Comparison of ENCODE assay signal across 20 cellular contexts in genomic region chr5:57466544-57466943, GRCh38. TPM values are rescaled to one million over a fixed set of nuclear protein-coding genes. Genes with fewer than 3 reads are reported as not detected.
DNase-seq lines count a peak whose midpoint lies in the region; ATAC-seq and TF ChIP-seq lines count a peak whose summit lies in the region.
"Had no signal": no experiment of that assay in that cellular context is flagged by ENCODE, and none has a peak within 500 bp of the region (broad histone marks: within the 10 kb centered on the region; RNA-seq: fewer than 3 reads in every experiment).

No MANE protein-coding gene starts in this region.

- no peak overlapping the region for H3K27ac Mint-ChIP-seq in activated naive CD4-positive, alpha-beta T cell treated with anti-CD3 and anti-CD28 coated beads, Interleukin-2, amount 50 U/mL, for 72 hours
- H3K27ac Mint-ChIP-seq: CD4-positive, CD25-positive, alpha-beta regulatory T cell had no signal

- no peaks in the 10 kb centered on the region for H3K79me2 ChIP-seq in smooth muscle cell (ENCODE audit: low read depth)

- H3K9me3 Mint-ChIP-seq in activated naive CD4-positive, alpha-beta T cell treated with anti-CD3 and anti-CD28 coated beads, Interleukin-2, amount 50 U/mL, for 72 hours = no peaks in the 10 kb centered on the region

- no peak for ATAC-seq in activated naive CD4-positive, alpha-beta T cell treated with anti-CD3 and anti-CD28 coated beads, Interleukin-2, amount 50 U/mL, for 72 hours
- ATAC-seq in GM19463 (IDR thresholded peaks at IDR 0.05; ENCODE audit: unreplicated experiment) = no peak
- ATAC-seq: HCT116, Right ventricle myocardium inferior had no signal

- peak overlapping the region; percentile 17 for H3K4me2 ChIP-seq in smooth muscle cell
- H3K4me2 ChIP-seq: BLaER1 had no signal

- H3K9ac ChIP-seq in smooth muscle cell (ENCODE audit: low read depth) = no peak overlapping the region
- H3K9ac ChIP-seq: BLaER1 had no signal

- no peaks in the 10 kb centered on the region for H3K9me3 ChIP-seq in smooth muscle cell (replicated peaks; ENCODE audit: low read depth)
- H3K9me3 ChIP-seq: BLaER1, SJCRH30 had no signal

- peaks cover 10% of the 10 kb centered on the region for H3F3A ChIP-seq in smooth muscle cell (ENCODE audit: low read depth)

- H3K4me1 ChIP-seq in smooth muscle cell (ENCODE audit: low read depth) = peaks cover 13% of the 10 kb centered on the region
- H3K4me1 ChIP-seq: SJCRH30 had no signal

- peak overlapping the region; percentile 6 for H2AFZ ChIP-seq in smooth muscle cell (ENCODE audit: low read depth)

- H3K27me3 ChIP-seq in smooth muscle cell (ENCODE audit: low read depth) = no peaks in the 10 kb centered on the region
- H3K27me3 ChIP-seq: BLaER1, SJCRH30 had no signal

- no peaks in the 10 kb centered on the region for H3K36me3 ChIP-seq in smooth muscle cell (ENCODE audit: low read depth)
- H3K36me3 ChIP-seq: BLaER1, SJCRH30 had no signal

- H3K36me3 Mint-ChIP-seq in activated naive CD4-positive, alpha-beta T cell treated with anti-CD3 and anti-CD28 coated beads, Interleukin-2, amount 50 U/mL, for 72 hours = no peaks in the 10 kb centered on the region
- H3K36me3 Mint-ChIP-seq: CD4-positive, CD25-positive, alpha-beta regulatory T cell had no signal

- DNase-seq in EL = peak; percentile 4
- peak; percentile 79 for DNase-seq in RPMI7951 (ENCODE audit: low read depth)
- peak; percentile 28 for DNase-seq in iris pigment epithelial cell (ENCODE audit: low read depth)
- no peak for DNase-seq in smooth muscle cell (lab: John Stamatoyannopoulos, UW; ENCODE audit: unreplicated experiment)
- DNase-seq in activated naive CD4-positive, alpha-beta T cell treated with anti-CD3 and anti-CD28 coated beads, Interleukin-2, amount 50 U/mL, for 72 hours (ENCODE audit: low spot score in 2 of 2) = no peak
- no peak for DNase-seq in NCI-H2107 (lab: John Stamatoyannopoulos, UW)
- DNase-seq: CD4-positive, CD25-positive, alpha-beta regulatory T cell; KG1; MM.1S; NCI-H1694; NCI-H2081; NCI-H2171; NCI-H345; NCI-H510A treated with DMSO at 0.1 percent for 48 hours; SJCRH30 had no signal

- no peaks in the 10 kb centered on the region for H4K20me1 ChIP-seq in smooth muscle cell (ENCODE audit: low read depth)
- H4K20me1 ChIP-seq: BLaER1 had no signal

- H3K27ac ChIP-seq in smooth muscle cell (ENCODE audit: low read depth) = peak overlapping the region; percentile 17
- H3K27ac ChIP-seq: BLaER1, SJCRH30 had no signal

- no peak overlapping the region for H3K4me3 ChIP-seq in smooth muscle cell
- H3K4me3 ChIP-seq: BLaER1, SJCRH30 had no signal

- WGBS in smooth muscle cell (ENCODE audit: low lambda C conversion rate) = 8% methylated on average over 3 of the region's 3 CpGs

- no peak for TF ChIP-seq CTCF in smooth muscle cell (IDR thresholded peaks at IDR 0.05; ENCODE audit: borderline replicate concordance, insufficient read depth, poor library complexity, severe bottlenecking)

RNA-seq across cellular contexts. Expression of gene ACTBL2, which starts 16.1 kb away (rescaled TPM):
- total RNA-seq in RPMI7951 (2014; rRNA removed; shearing (Covaris generic)) = 0.10 and 0.24 TPM in 2 replicates
- 3.6 and 6.9 TPM in 2 replicates for total RNA-seq in smooth muscle cell
- 1.3 and 3.2 TPM in 2 replicates for polyA plus RNA-seq in smooth muscle cell
- total RNA-seq in activated naive CD4-positive, alpha-beta T cell treated with anti-CD3 and anti-CD28 coated beads, Interleukin-2, amount 50 U/mL, for 72 hours = not detected
- total RNA-seq: A172; CD4-positive, CD25-positive, alpha-beta regulatory T cell; Right ventricle myocardium inferior; SJCRH30 had no signal
- polyA plus RNA-seq: CD4-positive, CD25-positive, alpha-beta regulatory T cell had no signal

Comparison
In these comparisons a context has a peak if more than half of its experiments do, and no peak if none do; other contexts are left out.
1. DNase-seq: peak in EL (single experiment), RPMI7951 (single experiment) and iris pigment epithelial cell (single experiment); none in smooth muscle cell (single experiment), activated naive CD4-positive, alpha-beta T cell treated with anti-CD3 and anti-CD28 coated beads, Interleukin-2, amount 50 U/mL, for 72 hours (0 of 2) and NCI-H2107 (single experiment).